Comparison of ENCODE assay signal across 8 cellular contexts in the genomic region with DNA sequence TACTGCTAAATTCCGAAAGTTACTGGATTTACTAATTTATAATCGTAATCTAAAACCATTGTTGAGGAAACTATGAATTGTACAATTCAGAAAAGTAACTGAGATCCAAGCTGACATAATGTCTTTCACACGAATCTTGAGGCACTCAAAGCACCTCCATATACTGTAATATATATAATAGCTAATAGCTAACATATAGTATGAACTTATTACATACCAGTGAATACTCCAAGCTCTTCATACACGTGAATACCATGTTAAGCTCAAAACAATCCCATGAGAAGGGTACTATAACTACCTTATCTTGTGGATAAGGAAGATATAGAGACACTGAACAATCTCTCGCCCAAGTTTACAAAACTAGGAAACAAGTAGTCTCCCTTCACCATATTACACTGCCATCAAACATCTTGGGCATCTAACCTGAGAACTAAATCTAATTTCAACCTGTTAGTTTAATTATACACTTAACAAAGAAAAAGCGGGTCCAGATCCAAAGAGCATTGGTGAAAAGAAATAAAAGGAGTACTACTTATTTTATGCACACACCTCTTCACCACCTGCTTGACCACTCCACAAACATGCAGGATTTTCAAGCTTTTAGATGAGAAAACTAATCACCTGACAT. TPM values are rescaled to one million over a fixed set of nuclear protein-coding genes. Genes with fewer than 3 reads are reported as not detected.
DNase-seq lines count a peak whose midpoint lies in the region; ATAC-seq, FAIRE-seq and TF ChIP-seq lines count a peak whose summit lies in the region.

No MANE protein-coding gene starts in this region.

- no peak for FAIRE-seq in bronchial epithelial cell (lab: Jason Lieb, UNC)

- H3K4me1 ChIP-seq in BLaER1 (peaks cover 34% of the 10 kb centered on the region), Karpas-422 (ENCODE audit: low read length) (peaks cover 44% of the 10 kb centered on the region)

- H3K36me3 ChIP-seq in BLaER1 (peaks cover 30% of the 10 kb centered on the region), Karpas-422 (ENCODE audit: insufficient read depth, low read length) (peaks cover 34% of the 10 kb centered on the region), bronchial epithelial cell (ENCODE audit: control insufficient read depth, insufficient read depth, low read length) (peaks cover 1% of the 10 kb centered on the region)

- no peaks in the 10 kb centered on the region for H3K27me3 Mint-ChIP-seq in naive B cell

- H3K4me2 ChIP-seq in BLaER1 (peak overlapping the region; percentile 84), Karpas-422 (ENCODE audit: low read depth, low read length, poor library complexity, severe bottlenecking) (peak overlapping the region; percentile 96)

- H3K9me2 ChIP-seq in Karpas-422 (replicated peaks; ENCODE audit: insufficient read depth, low read length): no peaks in the 10 kb centered on the region

- peak overlapping the region; percentile 95 for H3K27ac ChIP-seq in BLaER1
- peak overlapping the region; percentile 91 for H3K27ac ChIP-seq in Karpas-422 (ENCODE audit: low read length)

- H3K79me2 ChIP-seq in Karpas-422 (ENCODE audit: low read length): peaks cover 83% of the 10 kb centered on the region

- no peak for TF ChIP-seq CTCF in bronchial epithelial cell (IDR thresholded peaks at IDR 0.05; ENCODE audit: insufficient read depth, low read length, severe bottlenecking)

- peaks cover 19 to 32% (median 25%) of the 10 kb centered on the region in 3 donors for H3K4me1 Mint-ChIP-seq in naive B cell

- peak overlapping the region; percentile 93 to 99 (median 98) for H3K4me3 Mint-ChIP-seq in naive B cell

- H3K27me3 ChIP-seq in BLaER1: no peaks in the 10 kb centered on the region
- H3K27me3 ChIP-seq in Karpas-422 (ENCODE audit: low read length): no peaks in the 10 kb centered on the region
- no peaks in the 10 kb centered on the region for H3K27me3 ChIP-seq in bronchial epithelial cell (ENCODE audit: control insufficient read depth, insufficient read depth, low read length)

- no peak overlapping the region for H2AFZ ChIP-seq in Karpas-422 (ENCODE audit: low read length)

- no peak for ATAC-seq in naive B cell (ENCODE audit: low read depth in 2 of 2)
- ATAC-seq in GM21576 (IDR thresholded peaks at IDR 0.05; ENCODE audit: unreplicated experiment): no peak
- no peak for ATAC-seq in GM21367 (IDR thresholded peaks at IDR 0.05; ENCODE audit: unreplicated experiment)
- ATAC-seq in HG02678 (IDR thresholded peaks at IDR 0.05; ENCODE audit: unreplicated experiment): no peak

- peaks cover 14 to 15% of the 10 kb centered on the region in 2 donors for H3K36me3 Mint-ChIP-seq in naive B cell

- DNase-seq in Karpas-422 (peak; percentile 58), bronchial epithelial cell (ENCODE audit: low read depth) (no peak), naive B cell (no peak), HCEC 1CT (no peak)

- H3K27ac Mint-ChIP-seq in naive B cell: peak overlapping the region; percentile 97 to 99 (median 99)

- H3K9ac ChIP-seq in BLaER1 (peak overlapping the region; percentile 94), Karpas-422 (ENCODE audit: low read length) (peak overlapping the region; percentile 88)

- H3K9me3 ChIP-seq in BLaER1 (no peaks in the 10 kb centered on the region), Karpas-422 (ENCODE audit: low read length) (no peaks in the 10 kb centered on the region)

- H4K20me1 ChIP-seq in BLaER1 (no peaks in the 10 kb centered on the region), Karpas-422 (ENCODE audit: insufficient read depth, low read depth, low read length) (no peaks in the 10 kb centered on the region)

- H3K9me3 Mint-ChIP-seq in naive B cell: no peaks in the 10 kb centered on the region

- H3K4me3 ChIP-seq in BLaER1 (peak overlapping the region; percentile 79), Karpas-422 (ENCODE audit: low read length) (peak overlapping the region; percentile 89), bronchial epithelial cell (ENCODE audit: low read depth, low read length) (peak overlapping the region; percentile 75)

RNA-seq across cellular contexts. Expression of gene NUDCD2, which starts 1.0 kb away (rescaled TPM):
- 15.5 and 29.4 TPM in 2 replicates for total RNA-seq in Karpas-422 (2014; rRNA removed; shearing (Covaris generic); ENCODE audit: low replicate concordance)
- 6.6 and 7.3 TPM in 2 replicates for total RNA-seq in bronchial epithelial cell
- 10 to 100 TPM; 36.9 to 48.6 (median 42.7) TPM for polyA plus RNA-seq in naive B cell (ENCODE audit: low read depth in 6 of 6)

RNA-seq across cellular contexts. Expression of gene HMMR, which starts 1.5 kb away (rescaled TPM):
- total RNA-seq in Karpas-422 (2014; rRNA removed; shearing (Covaris generic); ENCODE audit: low replicate concordance): 37.6 and 80.5 TPM in 2 replicates
- total RNA-seq in bronchial epithelial cell: 0.53 and 1.4 TPM in 2 replicates
- 1 to 10 TPM in 2 of 6 donors, under 1 TPM in 3, not detected in 1; 0.38 to 1.3 (median 0.92) TPM for polyA plus RNA-seq in naive B cell (ENCODE audit: low read depth in 6 of 6)

RNA-seq across cellular contexts. Expression of gene CCNG1, which starts 21.5 kb away (rescaled TPM):
- 109 and 270 TPM in 2 replicates for total RNA-seq in Karpas-422 (2014; rRNA removed; shearing (Covaris generic); ENCODE audit: low replicate concordance)
- total RNA-seq in bronchial epithelial cell: 95.1 and 173 TPM in 2 replicates
- 100 to 1,000 TPM in 2 of 6 donors, 10 to 100 TPM in 4; 71.2 to 148 (median 94.1) TPM for polyA plus RNA-seq in naive B cell (ENCODE audit: low read depth in 6 of 6)

RNA-seq across cellular contexts. Expression of gene MAT2B, which starts 46.5 kb away (rescaled TPM):
- 47.6 and 72.5 TPM in 2 replicates for total RNA-seq in Karpas-422 (2014; rRNA removed; shearing (Covaris generic); ENCODE audit: low replicate concordance)
- 41.5 and 71.1 TPM in 2 replicates for total RNA-seq in bronchial epithelial cell
- 100 to 1,000 TPM; 282 to 501 (median 341) TPM for polyA plus RNA-seq in naive B cell (ENCODE audit: low read depth in 6 of 6)

Comparison
In these comparisons a context has a peak if more than half of its experiments do, and no peak if none do; other contexts are left out.
1. RNA of gene HMMR, which starts 1.5 kb away (total RNA-seq): 37.6 to 80.5 TPM in Karpas-422; 0.53 to 1.4 TPM in bronchial epithelial cell; every median in the first group is over 10 times any median in the second.
2. Peak in every context shown above with its lines, with median percentiles within 50 percentile points of each other: H3K4me3 ChIP-seq.